ENCODE assay signal across 8 cellular contexts in genomic region chr2:30232027-30232800, GRCh38. TPM values are rescaled to one million over a fixed set of nuclear protein-coding genes. Genes with fewer than 3 reads are reported as not detected.
DNase-seq lines count a peak whose midpoint lies in the region; ATAC-seq, FAIRE-seq and TF ChIP-seq lines count a peak whose summit lies in the region.

No MANE protein-coding gene starts in this region.

- H3K4me1 ChIP-seq in BE2C = no peaks in the 10 kb centered on the region
- H3K4me1 ChIP-seq in ascending aorta = peaks cover 2 to 28% of the 10 kb centered on the region in 2 donors
- H3K4me1 ChIP-seq in iPS-20b (ENCODE audit: insufficient read depth, low read length) = peaks cover 9% of the 10 kb centered on the region

- intact Hi-C loops in ascending aorta (cut with DNase I) = loop anchor here (5.0 kb wide), 7 partner anchors 40 to 460 kb away; partner anchors contain the start of gene YPEL5

- H3K9ac ChIP-seq in iPS-20b (ENCODE audit: low read depth, low read length) = peak overlapping the region; percentile 83

- peak overlapping the region; percentile 82 to 93 for H3K27ac ChIP-seq in ascending aorta
- H3K27ac ChIP-seq in iPS-20b (ENCODE audit: low read length) = no peak overlapping the region

- no peak for FAIRE-seq in HTR-8/SVneo (lab: Jason Lieb, UNC)

- H3K27me3 ChIP-seq in BE2C (peaks cover 20% of the 10 kb centered on the region), ascending aorta (no peaks in the 10 kb centered on the region), iPS-20b (ENCODE audit: insufficient read depth, low read length) (peaks cover 56% of the 10 kb centered on the region)

- DNase-seq in BE2C = peak; percentile 39
- DNase-seq in HTR-8/SVneo (ENCODE audit: insufficient read length, low spot score) = peak; percentile 65
- DNase-seq in T-helper 1 cell = peak; percentile 65 to 82 (median 76)
- peak in 1 of 2 donors; percentile 81 for DNase-seq in ascending aorta (ENCODE audit: low spot score in 2 of 2)
- DNase-seq in stimulated activated CD4-positive, alpha-beta T cell treated with anti-CD3 and anti-CD28 coated beads, Interleukin-12 subunit alpha, Interleukin-12 subunit beta, amount 100 ng/mL, for 4 hours = peak; percentile 57

- no peaks in the 10 kb centered on the region for H3K9me3 ChIP-seq in BE2C
- no peaks in the 10 kb centered on the region for H3K9me3 ChIP-seq in ascending aorta
- H3K9me3 ChIP-seq in iPS-20b (ENCODE audit: insufficient read depth, low read depth, low read length) = no peaks in the 10 kb centered on the region

- no peaks in the 10 kb centered on the region for H3K36me3 ChIP-seq in BE2C
- H3K36me3 ChIP-seq in ascending aorta = peaks cover 8 to 27% of the 10 kb centered on the region in 2 donors
- peaks cover 21% of the 10 kb centered on the region for H3K36me3 ChIP-seq in iPS-20b (ENCODE audit: insufficient read depth, low read depth, low read length)

- TF ChIP-seq CTCF in BE2C (IDR thresholded peaks at IDR 0.05; ENCODE audit: low read depth, low read length) = no peak
- TF ChIP-seq CTCF in ascending aorta (IDR thresholded peaks at IDR 0.05) = no peak

- ATAC-seq in GM19351 (IDR thresholded peaks at IDR 0.05; ENCODE audit: unreplicated experiment) (peak; percentile 24), GM21360 (IDR thresholded peaks at IDR 0.05; ENCODE audit: unreplicated experiment) (no peak)

- H3K4me3 ChIP-seq in BE2C (ENCODE audit: low read depth, low read length) (peak overlapping the region; percentile 74), ascending aorta (peak overlapping the region; percentile 83), iPS-20b (ENCODE audit: low read length) (peak overlapping the region; percentile 71)

RNA-seq across cellular contexts. Expression of gene LBH, which starts 0.9 kb away (rescaled TPM):
- 9.8 TPM for polyA plus RNA-seq in BE2C (2012; ENCODE audit: insufficient read depth, insufficient read length, low read depth)
- total RNA-seq in ascending aorta = 116 TPM
